11 cellular contexts compared by ENCODE assay signal in the genomic region with DNA sequence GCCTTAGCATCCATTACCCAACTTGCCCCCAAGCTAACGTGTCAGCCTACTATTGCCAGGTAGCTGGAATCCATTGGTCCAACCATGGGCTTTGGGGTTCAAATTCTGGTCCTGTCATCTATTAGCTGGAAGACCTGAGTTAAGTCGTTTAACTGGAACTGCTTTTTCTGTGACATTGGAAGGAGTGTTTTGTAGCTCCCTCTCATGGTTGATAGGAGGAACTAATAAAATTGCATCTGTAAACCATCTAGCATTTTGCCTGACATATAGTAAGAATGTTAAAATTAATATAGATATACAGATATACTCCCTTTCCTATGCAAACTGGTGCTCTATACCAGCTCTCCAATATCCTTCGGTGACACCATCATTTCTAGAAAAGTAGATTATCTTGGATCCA. TPM values are rescaled to one million over a fixed set of nuclear protein-coding genes. Genes with fewer than 3 reads are reported as not detected.
DNase-seq lines count a peak whose midpoint lies in the region; ATAC-seq and TF ChIP-seq lines count a peak whose summit lies in the region.
"Had no signal": no experiment of that assay in that cellular context is flagged by ENCODE, and none has a peak within 500 bp of the region (broad histone marks: within the 10 kb centered on the region; RNA-seq: fewer than 3 reads in every experiment).

No MANE protein-coding gene starts in this region.

- no peaks in the 10 kb centered on the region for H3K9me3 Mint-ChIP-seq in GM23338
- H3K9me3 Mint-ChIP-seq: T-helper 1 cell treated with Interleukin-12 subunit alpha and Interleukin-12 subunit beta and Interleukin-4 antibody, amounts not matched to agents 30 μg/mL and 1 μg/mL, for 36 hours had no signal

- ATAC-seq in GM23338: no peak; the same call in 2 of the 3 replicates
- ATAC-seq in GM21423 (IDR thresholded peaks at IDR 0.05; ENCODE audit: unreplicated experiment): no peak
- ATAC-seq: mucosa of descending colon had no signal

- H2AFZ ChIP-seq in GM23338: no peak overlapping the region

- no peak for TF ChIP-seq POLR2A in thyroid gland (IDR thresholded peaks at IDR 0.05)

- TF ChIP-seq CTCF in C4-2B (conservative IDR thresholded peaks at IDR 0.05): peak; percentile 30
- TF ChIP-seq CTCF in GM23338 (conservative IDR thresholded peaks at IDR 0.05; ENCODE audit: low read depth in 2 of 2): peak; percentile 47 to 54
- TF ChIP-seq CTCF in thyroid gland (IDR thresholded peaks at IDR 0.05): peak in 1 of 6 experiments; percentile 20

- H3K4me2 ChIP-seq in GM23338: no peak overlapping the region

- H3F3A ChIP-seq in GM23338 (replicated peaks; ENCODE audit: low read depth): no peaks in the 10 kb centered on the region

- peak; percentile 57 for DNase-seq in GM23338 (ENCODE audit: low spot score)
- peak; percentile 24 for DNase-seq in SKM-1 treated with dmso at 0.1 percent for 144 hours (lab: John Stamatoyannopoulos, UW; ENCODE audit: unreplicated experiment)
- peak; percentile 20 for DNase-seq in iPS-NIHi7 (ENCODE audit: extremely low spot score)
- DNase-seq in effector memory CD4-positive, alpha-beta T cell: no peak
- no peak for DNase-seq in UCSD-AML1 (lab: John Stamatoyannopoulos, UW; ENCODE audit: unreplicated experiment)
- no peak for DNase-seq in thyroid gland
- DNase-seq: DMS 273 treated with DMSO at 0.1 percent for 48 hours, mucosa of descending colon had no signal

- no peaks in the 10 kb centered on the region; the same call in 1 of the 2 replicates for H3K36me3 ChIP-seq in GM23338 (ENCODE audit: insufficient read depth)
- no peaks in the 10 kb centered on the region for H3K36me3 ChIP-seq in effector memory CD4-positive, alpha-beta T cell (ENCODE audit: control insufficient read depth, insufficient read depth, low read length)
- no peaks in the 10 kb centered on the region for H3K36me3 ChIP-seq in thyroid gland

- 55% methylated on average over 3 of the region's 3 CpGs for WGBS in thyroid gland, 2 donors

- H3K27me3 Mint-ChIP-seq in GM23338 (ENCODE audit: insufficient read depth, low read depth, poor library complexity): peaks cover 9% of the 10 kb centered on the region

- no peaks in the 10 kb centered on the region for H3K9me3 ChIP-seq in effector memory CD4-positive, alpha-beta T cell (ENCODE audit: control insufficient read depth, low read length)
- H3K9me3 ChIP-seq in thyroid gland: no peaks in the 10 kb centered on the region
- H3K9me3 ChIP-seq: mucosa of descending colon had no signal

- H3K4me3 ChIP-seq in GM23338 (no peak overlapping the region), thyroid gland (replicated peaks in 1 of 3) (no peak overlapping the region)
- no peak overlapping the region for H3K4me3 ChIP-seq in effector memory CD4-positive, alpha-beta T cell (ENCODE audit: insufficient read depth, low read depth, low read length, poor library complexity, severe bottlenecking)
- H3K4me3 ChIP-seq: mucosa of descending colon had no signal

- H3K27me3 ChIP-seq in GM23338 (ENCODE audit: insufficient read depth) (peaks cover 3% of the 10 kb centered on the region; the same call in 1 of the 2 replicates), thyroid gland (no peaks in the 10 kb centered on the region)
- H3K27me3 ChIP-seq in effector memory CD4-positive, alpha-beta T cell (replicated peaks; ENCODE audit: control insufficient read depth, insufficient read depth, low read length, poor library complexity, severe bottlenecking): no peaks in the 10 kb centered on the region

- H3K4me1 ChIP-seq in GM23338 (ENCODE audit: insufficient read depth) (peaks cover 11% of the 10 kb centered on the region), thyroid gland (no peaks in the 10 kb centered on the region)
- no peaks in the 10 kb centered on the region for H3K4me1 ChIP-seq in effector memory CD4-positive, alpha-beta T cell (ENCODE audit: control insufficient read depth, insufficient read depth, low read length, poor library complexity, severe bottlenecking)

- H3K27ac Mint-ChIP-seq in GM23338: no peak overlapping the region
- H3K27ac Mint-ChIP-seq: T-helper 1 cell treated with Interleukin-12 subunit alpha and Interleukin-12 subunit beta and Interleukin-4 antibody, amounts not matched to agents 30 μg/mL and 1 μg/mL, for 36 hours had no signal

- H3K4me1 Mint-ChIP-seq in GM23338: peaks cover 16% of the 10 kb centered on the region

- no peaks in the 10 kb centered on the region for H3K36me3 Mint-ChIP-seq in GM23338 (ENCODE audit: low read depth)

- no peak overlapping the region for H3K27ac ChIP-seq in C4-2B
- H3K27ac ChIP-seq in GM23338 (ENCODE audit: low read depth): no peak overlapping the region
- no peak overlapping the region for H3K27ac ChIP-seq in effector memory CD4-positive, alpha-beta T cell (ENCODE audit: insufficient read depth, low read length, poor library complexity, severe bottlenecking)
- no peak overlapping the region for H3K27ac ChIP-seq in thyroid gland

- intact Hi-C loops in thyroid gland (cut with DNase I): no loop called here

- H3K4me3 Mint-ChIP-seq in GM23338: no peak overlapping the region
- H3K4me3 Mint-ChIP-seq: T-helper 1 cell treated with Interleukin-12 subunit alpha and Interleukin-12 subunit beta and Interleukin-4 antibody, amounts not matched to agents 30 μg/mL and 1 μg/mL, for 36 hours had no signal

- no peaks in the 10 kb centered on the region for H3K9me2 ChIP-seq in GM23338 (ENCODE audit: insufficient read depth)

- no peaks in the 10 kb centered on the region for H3K79me2 ChIP-seq in GM23338 (replicated peaks; ENCODE audit: insufficient read depth)

- no peaks in the 10 kb centered on the region for H4K20me1 ChIP-seq in GM23338 (replicated peaks; ENCODE audit: insufficient read depth)

TF ChIP-seq in GM23338, 12 proteins besides CTCF, POLR2A, EP300 and RAD21 (continues in another document):
- TF ChIP-seq POLR2AphosphoS5 (IDR thresholded peaks at IDR 0.05; ENCODE audit: low read depth) (no peak), STAT1 (IDR thresholded peaks at IDR 0.05; ENCODE audit: unreplicated experiment) (no peak), EZH2 (IDR thresholded peaks at IDR 0.05; ENCODE audit: low read depth, unreplicated experiment) (no peak), EZH2phosphoT487 (IDR thresholded peaks at IDR 0.05; ENCODE audit: unreplicated experiment) (no peak)
- TF ChIP-seq, protein P1, sequence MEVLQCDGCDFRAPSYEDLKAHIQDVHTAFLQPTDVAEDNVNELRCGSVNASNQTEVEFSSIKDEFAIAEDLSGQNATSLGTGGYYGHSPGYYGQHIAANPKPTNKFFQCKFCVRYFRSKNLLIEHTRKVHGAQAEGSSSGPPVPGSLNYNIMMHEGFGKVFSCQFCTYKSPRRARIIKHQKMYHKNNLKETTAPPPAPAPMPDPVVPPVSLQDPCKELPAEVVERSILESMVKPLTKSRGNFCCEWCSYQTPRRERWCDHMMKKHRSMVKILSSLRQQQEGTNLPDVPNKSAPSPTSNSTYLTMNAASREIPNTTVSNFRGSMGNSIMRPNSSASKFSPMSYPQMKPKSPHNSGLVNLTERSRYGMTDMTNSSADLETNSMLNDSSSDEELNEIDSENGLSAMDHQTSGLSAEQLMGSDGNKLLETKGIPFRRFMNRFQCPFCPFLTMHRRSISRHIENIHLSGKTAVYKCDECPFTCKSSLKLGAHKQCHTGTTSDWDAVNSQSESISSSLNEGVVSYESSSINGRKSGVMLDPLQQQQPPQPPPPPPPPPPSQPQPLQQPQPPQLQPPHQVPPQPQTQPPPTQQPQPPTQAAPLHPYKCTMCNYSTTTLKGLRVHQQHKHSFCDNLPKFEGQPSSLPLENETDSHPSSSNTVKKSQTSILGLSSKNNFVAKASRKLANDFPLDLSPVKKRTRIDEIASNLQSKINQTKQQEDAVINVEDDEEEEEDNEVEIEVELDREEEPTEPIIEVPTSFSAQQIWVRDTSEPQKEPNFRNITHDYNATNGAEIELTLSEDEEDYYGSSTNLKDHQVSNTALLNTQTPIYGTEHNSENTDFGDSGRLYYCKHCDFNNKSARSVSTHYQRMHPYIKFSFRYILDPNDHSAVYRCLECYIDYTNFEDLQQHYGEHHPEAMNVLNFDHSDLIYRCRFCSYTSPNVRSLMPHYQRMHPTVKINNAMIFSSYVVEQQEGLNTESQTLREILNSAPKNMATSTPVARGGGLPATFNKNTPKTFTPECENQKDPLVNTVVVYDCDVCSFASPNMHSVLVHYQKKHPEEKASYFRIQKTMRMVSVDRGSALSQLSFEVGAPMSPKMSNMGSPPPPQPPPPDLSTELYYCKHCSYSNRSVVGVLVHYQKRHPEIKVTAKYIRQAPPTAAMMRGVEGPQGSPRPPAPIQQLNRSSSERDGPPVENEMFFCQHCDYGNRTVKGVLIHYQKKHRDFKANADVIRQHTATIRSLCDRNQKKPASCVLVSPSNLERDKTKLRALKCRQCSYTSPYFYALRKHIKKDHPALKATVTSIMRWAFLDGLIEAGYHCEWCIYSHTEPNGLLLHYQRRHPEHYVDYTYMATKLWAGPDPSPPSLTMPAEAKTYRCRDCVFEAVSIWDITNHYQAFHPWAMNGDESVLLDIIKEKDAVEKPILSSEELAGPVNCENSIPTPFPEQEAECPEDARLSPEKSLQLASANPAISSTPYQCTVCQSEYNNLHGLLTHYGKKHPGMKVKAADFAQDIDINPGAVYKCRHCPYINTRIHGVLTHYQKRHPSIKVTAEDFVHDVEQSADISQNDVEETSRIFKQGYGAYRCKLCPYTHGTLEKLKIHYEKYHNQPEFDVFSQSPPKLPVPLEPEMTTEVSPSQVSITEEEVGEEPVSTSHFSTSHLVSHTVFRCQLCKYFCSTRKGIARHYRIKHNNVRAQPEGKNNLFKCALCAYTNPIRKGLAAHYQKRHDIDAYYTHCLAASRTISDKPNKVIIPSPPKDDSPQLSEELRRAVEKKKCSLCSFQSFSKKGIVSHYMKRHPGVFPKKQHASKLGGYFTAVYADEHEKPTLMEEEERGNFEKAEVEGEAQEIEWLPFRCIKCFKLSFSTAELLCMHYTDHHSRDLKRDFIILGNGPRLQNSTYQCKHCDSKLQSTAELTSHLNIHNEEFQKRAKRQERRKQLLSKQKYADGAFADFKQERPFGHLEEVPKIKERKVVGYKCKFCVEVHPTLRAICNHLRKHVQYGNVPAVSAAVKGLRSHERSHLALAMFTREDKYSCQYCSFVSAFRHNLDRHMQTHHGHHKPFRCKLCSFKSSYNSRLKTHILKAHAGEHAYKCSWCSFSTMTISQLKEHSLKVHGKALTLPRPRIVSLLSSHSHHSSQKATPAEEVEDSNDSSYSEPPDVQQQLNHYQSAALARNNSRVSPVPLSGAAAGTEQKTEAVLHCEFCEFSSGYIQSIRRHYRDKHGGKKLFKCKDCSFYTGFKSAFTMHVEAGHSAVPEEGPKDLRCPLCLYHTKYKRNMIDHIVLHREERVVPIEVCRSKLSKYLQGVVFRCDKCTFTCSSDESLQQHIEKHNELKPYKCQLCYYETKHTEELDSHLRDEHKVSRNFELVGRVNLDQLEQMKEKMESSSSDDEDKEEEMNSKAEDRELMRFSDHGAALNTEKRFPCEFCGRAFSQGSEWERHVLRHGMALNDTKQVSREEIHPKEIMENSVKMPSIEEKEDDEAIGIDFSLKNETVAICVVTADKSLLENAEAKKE (CRISPR knock-in tag; IDR thresholded peaks at IDR 0.05): no peak

RNA-seq across cellular contexts. Expression of a gene that starts 23.8 kb away (rescaled TPM):
- total RNA-seq in GM23338 (2014; rRNA removed; shearing (Covaris generic)): 12.1 and 22.1 TPM in 2 replicates
- 11.3 and 13.6 TPM in 2 replicates for polyA plus RNA-seq in GM23338 (2016; fragmentation: Nextera tagmentation; extraction: Ambion mirVana)
- total RNA-seq in thyroid gland: 10 to 100 TPM; 34.1 to 47.9 (median 40.4) TPM

Comparison
In these comparisons a context has a peak if more than half of its experiments do, and no peak if none do; other contexts are left out.
1. DNase-seq: peak in GM23338 (single experiment), SKM-1 treated with dmso at 0.1 percent for 144 hours (single experiment) and iPS-NIHi7 (single experiment); none in effector memory CD4-positive, alpha-beta T cell (0 of 3), UCSD-AML1 (single experiment) and thyroid gland (0 of 2).